Comparison of ENCODE assay signal across 8 cellular contexts in genomic region chr17:64779344-64780095, GRCh38.
DNase-seq lines count a peak whose midpoint lies in the region; ATAC-seq and TF ChIP-seq lines count a peak whose summit lies in the region.

No MANE protein-coding gene starts in this region.

- no peak for ATAC-seq in T-helper 17 cell

- intact Hi-C loops in esophagus muscularis mucosa (cut with DNase I), result no loop called here
- intact Hi-C loops in OCI-LY7 (cut with micrococcal nuclease; ENCODE audit: unreplicated experiment), result loop anchor here (10.0 kb wide), 1 partner anchor 415 kb away; no protein-coding TSS in a partner anchor

- H3K4me1 ChIP-seq in DOHH2 (ENCODE audit: control insufficient read depth, low read length) (peaks cover 44% of the 10 kb centered on the region), esophagus muscularis mucosa (peaks cover 52 to 70% (median 65%) of the 10 kb centered on the region in 4 donors), parathyroid adenoma (peaks cover 6% of the 10 kb centered on the region), OCI-LY7 (ENCODE audit: insufficient read depth, low read length, poor library complexity, severe bottlenecking) (peaks cover 53% of the 10 kb centered on the region)

- H3K9ac ChIP-seq in parathyroid adenoma, result no peak overlapping the region

- H3K4me2 ChIP-seq in DOHH2 (ENCODE audit: low read length), result peak overlapping the region; percentile 67
- H3K4me2 ChIP-seq in parathyroid adenoma (ENCODE audit: low read length), result no peak overlapping the region
- H3K4me2 ChIP-seq in OCI-LY7 (ENCODE audit: low read length), result no peak overlapping the region

- no peak for TF ChIP-seq EP300 in esophagus muscularis mucosa (IDR thresholded peaks at IDR 0.05)

- POLR2A ChIA-PET in OCI-LY7 (lab: Charles Lee), result no interaction called here

- H3K9me2 ChIP-seq in DOHH2 (replicated peaks; ENCODE audit: control insufficient read depth, low read length) (no peaks in the 10 kb centered on the region), OCI-LY7 (ENCODE audit: insufficient read depth, low read length) (no peaks in the 10 kb centered on the region)

- H3K36me3 ChIP-seq in DOHH2 (ENCODE audit: control insufficient read depth, low read length) (no peaks in the 10 kb centered on the region), esophagus muscularis mucosa (peaks cover 16 to 21% (median 19%) of the 10 kb centered on the region in 4 donors), parathyroid adenoma (ENCODE audit: control insufficient read depth, insufficient read depth, low read length) (no peaks in the 10 kb centered on the region), OCI-LY7 (ENCODE audit: insufficient read depth, low read length) (no peaks in the 10 kb centered on the region)

- H3K9me3 ChIP-seq in DOHH2 (ENCODE audit: control insufficient read depth, insufficient read depth, low read length) (no peaks in the 10 kb centered on the region), T-helper 17 cell (ENCODE audit: control insufficient read depth, low read length, poor library complexity, severe bottlenecking) (no peaks in the 10 kb centered on the region), esophagus muscularis mucosa (no peaks in the 10 kb centered on the region), parathyroid adenoma (ENCODE audit: control insufficient read depth, low read length) (no peaks in the 10 kb centered on the region), OCI-LY7 (ENCODE audit: low read length) (no peaks in the 10 kb centered on the region)

- peak overlapping the region; percentile 53 for H3K27ac Mint-ChIP-seq in T-helper 17 cell

- H3K4me1 Mint-ChIP-seq in T-helper 17 cell, result peaks cover 23% of the 10 kb centered on the region

- no peak for DNase-seq in T-helper 17 cell
- no peak for DNase-seq in esophagus muscularis mucosa (ENCODE audit: extremely low spot score)
- no peak for DNase-seq in EL
- no peak for DNase-seq in hypothalamus (lab: John Stamatoyannopoulos, UW)
- DNase-seq in OCI-LY7 (ENCODE audit: low spot score), result no peak
- no peak for DNase-seq in NCI-H187 (lab: John Stamatoyannopoulos, UW)

- CTCF ChIA-PET in OCI-LY7 (lab: Charles Lee; ENCODE audit: unreplicated experiment), result no interaction called here

- H2AFZ ChIP-seq in parathyroid adenoma (peak overlapping the region; percentile 84), OCI-LY7 (ENCODE audit: low read length) (no peak overlapping the region)

- TF ChIP-seq POLR2A in esophagus muscularis mucosa (IDR thresholded peaks at IDR 0.05; ENCODE audit: low read depth), result no peak

- no peaks in the 10 kb centered on the region for H3K27me3 Mint-ChIP-seq in T-helper 17 cell

- H3K79me2 ChIP-seq in DOHH2 (ENCODE audit: control insufficient read depth, low read length) (no peaks in the 10 kb centered on the region), parathyroid adenoma (no peaks in the 10 kb centered on the region), OCI-LY7 (ENCODE audit: insufficient read depth, low read depth, low read length) (no peaks in the 10 kb centered on the region)

- peak overlapping the region; percentile 47 for H3K4me3 ChIP-seq in DOHH2 (ENCODE audit: low read length)
- peak overlapping the region; percentile 50 to 62 (median 52) for H3K4me3 ChIP-seq in esophagus muscularis mucosa
- H3K4me3 ChIP-seq in parathyroid adenoma (ENCODE audit: low read depth, low read length), result no peak overlapping the region
- H3K4me3 ChIP-seq in OCI-LY7 (ENCODE audit: low read depth, low read length, poor library complexity, severe bottlenecking), result no peak overlapping the region

- H4K20me1 ChIP-seq in DOHH2 (ENCODE audit: control insufficient read depth, insufficient read depth, low read depth, low read length) (no peaks in the 10 kb centered on the region), OCI-LY7 (ENCODE audit: insufficient read depth, low read length) (no peaks in the 10 kb centered on the region)

- H3K27ac ChIP-seq in DOHH2 (ENCODE audit: low read depth, low read length) (no peak overlapping the region), esophagus muscularis mucosa (replicated peaks in 1 of 4) (peak overlapping the region in 1 of 4 donors; percentile 73), parathyroid adenoma (no peak overlapping the region), OCI-LY7 (ENCODE audit: low read depth, low read length, poor library complexity, severe bottlenecking) (no peak overlapping the region)

- WGBS in esophagus muscularis mucosa, result 37% methylated on average over 21 of the region's 44 CpGs

- no peak for TF ChIP-seq CTCF in DOHH2 (IDR thresholded peaks at IDR 0.05; ENCODE audit: low read depth, low read length, poor library complexity, severe bottlenecking)
- TF ChIP-seq CTCF in esophagus muscularis mucosa (IDR thresholded peaks at IDR 0.05), result no peak
- TF ChIP-seq CTCF in parathyroid adenoma (IDR thresholded peaks at IDR 0.05), result no peak
- no peak for TF ChIP-seq CTCF in OCI-LY7 (conservative IDR thresholded peaks at IDR 0.05; ENCODE audit: low read length)

- H3K27me3 ChIP-seq in DOHH2 (ENCODE audit: control insufficient read depth, low read length), result peaks cover 14% of the 10 kb centered on the region
- H3K27me3 ChIP-seq in esophagus muscularis mucosa, result peaks cover 0 to 74% (median 35%) of the 10 kb centered on the region in 4 donors
- no peaks in the 10 kb centered on the region for H3K27me3 ChIP-seq in parathyroid adenoma (ENCODE audit: control insufficient read depth, insufficient read depth, low read length)

- no TSS peak for BruUV-seq in OCI-LY7 (replicated peaks; lab: Mats Ljungman, UMichigan)

- H3K4me3 Mint-ChIP-seq in T-helper 17 cell, result peak overlapping the region; percentile 83

- peaks cover 2% of the 10 kb centered on the region for H3K36me3 Mint-ChIP-seq in T-helper 17 cell (ENCODE audit: low read depth)

- peaks cover 11% of the 10 kb centered on the region for H3F3A ChIP-seq in DOHH2 (ENCODE audit: control insufficient read depth, insufficient read depth)

Comparison
In these comparisons a context has a peak if more than half of its experiments do, and no peak if none do; other contexts are left out.
1. H3K4me3 ChIP-seq: peak in DOHH2 (single experiment) and esophagus muscularis mucosa (4 of 4); none in parathyroid adenoma (single experiment) and OCI-LY7 (single experiment).